In the genomic region with DNA sequence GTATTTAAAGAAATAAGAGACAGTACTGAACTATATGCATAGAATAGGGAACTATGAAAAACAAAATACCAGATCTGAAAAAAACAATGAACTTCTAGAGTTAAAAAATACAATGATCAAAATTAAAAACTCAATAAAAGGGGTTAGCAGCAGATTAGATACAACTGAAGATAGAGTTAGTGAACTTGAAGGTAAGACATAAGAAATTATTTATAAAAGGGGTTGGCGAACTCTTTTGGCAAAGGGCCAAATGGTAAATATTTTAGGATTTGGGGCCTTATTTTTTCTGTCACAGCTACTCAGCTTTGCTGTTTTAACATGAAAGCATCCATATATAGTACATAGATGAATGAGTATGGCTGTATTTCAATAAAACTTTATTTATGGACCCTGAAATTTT, we compare ENCODE assay signal across 20 cellular contexts.
A peak's percentile ranks its signal among the peaks of the same experiment; 100 is the strongest.
DNase-seq lines count a peak whose midpoint lies in the region; ATAC-seq, FAIRE-seq and TF ChIP-seq lines count a peak whose summit lies in the region.
"Had no signal": no experiment of that assay in that cellular context is flagged by ENCODE, and none has a peak within 500 bp of the region (broad histone marks: within the 10 kb centered on the region; RNA-seq: fewer than 3 reads in every experiment).

No MANE protein-coding gene starts in this region.

- BruUV-seq in K562 (replicated peaks; lab: Mats Ljungman, UMichigan): no TSS peak

- in situ Hi-C loops in K562 (cut with MboI): no loop called here

- H3K27me3 ChIP-seq in K562 (ENCODE audit: control insufficient read depth in 2 of 2, insufficient read depth in 2 of 2, low read length in 2 of 2) (no peaks in the 10 kb centered on the region), osteoblast (ENCODE audit: insufficient read depth, low read length) (no peaks in the 10 kb centered on the region)
- H3K27me3 ChIP-seq: BLaER1 had no signal

- H3K27ac ChIP-seq in K562 (ENCODE audit: extremely low read depth, low read depth, low read length) (no peak overlapping the region), osteoblast (ENCODE audit: low read depth, low read length) (no peak overlapping the region)
- H3K27ac ChIP-seq: 22Rv1, BLaER1 had no signal

- FAIRE-seq in RCC 7860 (lab: Jason Lieb, UNC) (peak; percentile 49), K562 (lab: Jason Lieb, UNC) (no peak)
- FAIRE-seq: GM12891, GM19239, H1, HepG2, HTR-8/SVneo had no signal

- H3K9me3 ChIP-seq in K562 (replicated peaks; ENCODE audit: control insufficient read depth, insufficient read depth, low read depth, low read length): peaks cover 5% of the 10 kb centered on the region
- no peaks in the 10 kb centered on the region for H3K9me3 ChIP-seq in osteoblast (ENCODE audit: low read depth, low read length)
- H3K9me3 ChIP-seq: Caco-2 had no signal

- DNase-seq in DMS 273 (lab: John Stamatoyannopoulos, UW; ENCODE audit: unreplicated experiment) (peak; percentile 9), DMS 273 treated with DMSO at 0.1 percent for 48 hours (lab: John Stamatoyannopoulos, UW) (no peak), RCC 7860 (ENCODE audit: low spot score) (no peak), K562 (ENCODE audit: extremely low read depth in 1 of 4, low spot score in 3 of 4) (no peak), osteoblast (ENCODE audit: insufficient read length, low spot score, missing footprints) (peak; percentile 13), NCI-H748 (lab: John Stamatoyannopoulos, UW; ENCODE audit: unreplicated experiment) (no peak), D341Med (ENCODE audit: low spot score) (no peak)
- no peak for DNase-seq in activated CD4-positive, CD25-positive, alpha-beta regulatory T cell treated with anti-CD3 and anti-CD28 coated beads, Interleukin-2, amount 50 U/mL, for 72 hours
- DNase-seq: AML-193; Caco-2; CD8-positive, alpha-beta memory T cell; HFFc6 had no signal

- H3K4me3 ChIP-seq in K562 (no peak overlapping the region), osteoblast (ENCODE audit: insufficient read depth, low read length) (no peak overlapping the region)
- H3K4me3 ChIP-seq: BLaER1, HAP-1 had no signal

- H2AFZ ChIP-seq in K562 (ENCODE audit: low read depth, low read length) (no peak overlapping the region), osteoblast (ENCODE audit: low read length) (no peak overlapping the region)

- CTCF ChIA-PET in K562 (lab: Yijun Ruan, JAX; ENCODE audit: low intra/inter-chr PET ratio): no interaction called here

- H3K4me1 ChIP-seq in K562 (replicated peaks in 1 of 2; ENCODE audit: control insufficient read depth in 2 of 2, insufficient read depth in 2 of 2, low read length in 2 of 2): no peaks in the 10 kb centered on the region
- H3K4me1 ChIP-seq in osteoblast (ENCODE audit: insufficient read depth, low read length): peaks cover 15% of the 10 kb centered on the region

- no peaks in the 10 kb centered on the region for H4K20me1 ChIP-seq in K562 (replicated peaks; ENCODE audit: control insufficient read depth, insufficient read depth, low read length)
- no peaks in the 10 kb centered on the region for H4K20me1 ChIP-seq in osteoblast (ENCODE audit: insufficient read depth, low read length)
- H4K20me1 ChIP-seq: BLaER1 had no signal

- TF ChIP-seq CTCF in K562 (IDR thresholded peaks at IDR 0.05 in 2 of 3, conservative IDR thresholded peaks at IDR 0.05 in 1 of 3; ENCODE audit: insufficient read depth in 2 of 3, low read depth in 1 of 3, low read length in 3 of 3) (no peak), osteoblast (IDR thresholded peaks at IDR 0.05; ENCODE audit: extremely low read depth, low read depth, low read length) (no peak)

- peaks cover 23% of the 10 kb centered on the region; the same call in 2 of the 3 replicates for H3K36me3 ChIP-seq in K562 (ENCODE audit: control insufficient read depth, insufficient read depth, low read length)
- H3K36me3 ChIP-seq in osteoblast (ENCODE audit: insufficient read depth, low read length): peaks cover 22% of the 10 kb centered on the region

- TF ChIP-seq RAD21 in K562 (CRISPR knock-in tag; conservative IDR thresholded peaks at IDR 0.05 in 1 of 2, IDR thresholded peaks at IDR 0.05 in 1 of 2): no peak

- whole genome bisulfite sequencing in K562 (ENCODE audit: insufficient coverage, low coverage, missing lambda C conversion rate): 100% methylated on average over 1 of the region's 1 CpG

- no peak for TF ChIP-seq EP300 in K562 (IDR thresholded peaks at IDR 0.05; ENCODE audit: low read length)

- H3K79me2 ChIP-seq in K562 (ENCODE audit: control insufficient read depth, insufficient read depth, low read length): no peaks in the 10 kb centered on the region
- peaks cover 3% of the 10 kb centered on the region for H3K79me2 ChIP-seq in osteoblast (ENCODE audit: insufficient read depth, low read length)

- H3K9ac ChIP-seq in K562 (ENCODE audit: insufficient read depth in 1 of 2, low read depth in 2 of 2, low read length in 2 of 2): no peak overlapping the region
- H3K9ac ChIP-seq: BLaER1 had no signal

- no peak for TF ChIP-seq POLR2A in K562 (conservative IDR thresholded peaks at IDR 0.05)

- POLR2A ChIA-PET in K562 (lab: Yijun Ruan, JAX): no interaction called here

- no peak for ATAC-seq in K562
- ATAC-seq: HepG2 had no signal

- H3K4me2 ChIP-seq in K562 (ENCODE audit: insufficient read depth, low read length) (no peak overlapping the region), osteoblast (ENCODE audit: insufficient read depth, low read length) (no peak overlapping the region)
- H3K4me2 ChIP-seq: BLaER1 had no signal

- no peaks in the 10 kb centered on the region for H3K9me1 ChIP-seq in K562 (ENCODE audit: control insufficient read depth, insufficient read depth, low read length)

- intact Hi-C loops in K562 (cut with micrococcal nuclease): no loop called here

TF ChIP-seq in K562, 482 proteins besides CTCF, POLR2A, EP300 and RAD21 (continues in another document):
- TF ChIP-seq NRF1 (conservative IDR thresholded peaks at IDR 0.05 in 1 of 2, IDR thresholded peaks at IDR 0.05 in 1 of 2) (no peak), NBN (IDR thresholded peaks at IDR 0.05; ENCODE audit: low read depth) (no peak), SAFB (IDR thresholded peaks at IDR 0.05; ENCODE audit: borderline replicate concordance, low read depth, low read length) (no peak), MCM3 (IDR thresholded peaks at IDR 0.05) (no peak), SETDB1 (IDR thresholded peaks at IDR 0.05; ENCODE audit: low read length) (no peak), POLR2AphosphoS2 (IDR thresholded peaks at IDR 0.05; ENCODE audit: low read length) (no peak), CSDE1 (IDR thresholded peaks at IDR 0.05) (no peak), PPARD (CRISPR knock-in tag; IDR thresholded peaks at IDR 0.05) (no peak), SUPT5H (IDR thresholded peaks at IDR 0.05) (no peak), RHOXF2B (CRISPR knock-in tag; conservative IDR thresholded peaks at IDR 0.05) (no peak), MED1 (CRISPR knock-in tag; IDR thresholded peaks at IDR 0.05; ENCODE audit: borderline replicate concordance) (no peak)
- TF ChIP-seq, protein P1, sequence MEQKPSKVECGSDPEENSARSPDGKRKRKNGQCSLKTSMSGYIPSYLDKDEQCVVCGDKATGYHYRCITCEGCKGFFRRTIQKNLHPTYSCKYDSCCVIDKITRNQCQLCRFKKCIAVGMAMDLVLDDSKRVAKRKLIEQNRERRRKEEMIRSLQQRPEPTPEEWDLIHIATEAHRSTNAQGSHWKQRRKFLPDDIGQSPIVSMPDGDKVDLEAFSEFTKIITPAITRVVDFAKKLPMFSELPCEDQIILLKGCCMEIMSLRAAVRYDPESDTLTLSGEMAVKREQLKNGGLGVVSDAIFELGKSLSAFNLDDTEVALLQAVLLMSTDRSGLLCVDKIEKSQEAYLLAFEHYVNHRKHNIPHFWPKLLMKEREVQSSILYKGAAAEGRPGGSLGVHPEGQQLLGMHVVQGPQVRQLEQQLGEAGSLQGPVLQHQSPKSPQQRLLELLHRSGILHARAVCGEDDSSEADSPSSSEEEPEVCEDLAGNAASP (IDR thresholded peaks at IDR 0.05): no peak
- TF ChIP-seq, protein P2, sequence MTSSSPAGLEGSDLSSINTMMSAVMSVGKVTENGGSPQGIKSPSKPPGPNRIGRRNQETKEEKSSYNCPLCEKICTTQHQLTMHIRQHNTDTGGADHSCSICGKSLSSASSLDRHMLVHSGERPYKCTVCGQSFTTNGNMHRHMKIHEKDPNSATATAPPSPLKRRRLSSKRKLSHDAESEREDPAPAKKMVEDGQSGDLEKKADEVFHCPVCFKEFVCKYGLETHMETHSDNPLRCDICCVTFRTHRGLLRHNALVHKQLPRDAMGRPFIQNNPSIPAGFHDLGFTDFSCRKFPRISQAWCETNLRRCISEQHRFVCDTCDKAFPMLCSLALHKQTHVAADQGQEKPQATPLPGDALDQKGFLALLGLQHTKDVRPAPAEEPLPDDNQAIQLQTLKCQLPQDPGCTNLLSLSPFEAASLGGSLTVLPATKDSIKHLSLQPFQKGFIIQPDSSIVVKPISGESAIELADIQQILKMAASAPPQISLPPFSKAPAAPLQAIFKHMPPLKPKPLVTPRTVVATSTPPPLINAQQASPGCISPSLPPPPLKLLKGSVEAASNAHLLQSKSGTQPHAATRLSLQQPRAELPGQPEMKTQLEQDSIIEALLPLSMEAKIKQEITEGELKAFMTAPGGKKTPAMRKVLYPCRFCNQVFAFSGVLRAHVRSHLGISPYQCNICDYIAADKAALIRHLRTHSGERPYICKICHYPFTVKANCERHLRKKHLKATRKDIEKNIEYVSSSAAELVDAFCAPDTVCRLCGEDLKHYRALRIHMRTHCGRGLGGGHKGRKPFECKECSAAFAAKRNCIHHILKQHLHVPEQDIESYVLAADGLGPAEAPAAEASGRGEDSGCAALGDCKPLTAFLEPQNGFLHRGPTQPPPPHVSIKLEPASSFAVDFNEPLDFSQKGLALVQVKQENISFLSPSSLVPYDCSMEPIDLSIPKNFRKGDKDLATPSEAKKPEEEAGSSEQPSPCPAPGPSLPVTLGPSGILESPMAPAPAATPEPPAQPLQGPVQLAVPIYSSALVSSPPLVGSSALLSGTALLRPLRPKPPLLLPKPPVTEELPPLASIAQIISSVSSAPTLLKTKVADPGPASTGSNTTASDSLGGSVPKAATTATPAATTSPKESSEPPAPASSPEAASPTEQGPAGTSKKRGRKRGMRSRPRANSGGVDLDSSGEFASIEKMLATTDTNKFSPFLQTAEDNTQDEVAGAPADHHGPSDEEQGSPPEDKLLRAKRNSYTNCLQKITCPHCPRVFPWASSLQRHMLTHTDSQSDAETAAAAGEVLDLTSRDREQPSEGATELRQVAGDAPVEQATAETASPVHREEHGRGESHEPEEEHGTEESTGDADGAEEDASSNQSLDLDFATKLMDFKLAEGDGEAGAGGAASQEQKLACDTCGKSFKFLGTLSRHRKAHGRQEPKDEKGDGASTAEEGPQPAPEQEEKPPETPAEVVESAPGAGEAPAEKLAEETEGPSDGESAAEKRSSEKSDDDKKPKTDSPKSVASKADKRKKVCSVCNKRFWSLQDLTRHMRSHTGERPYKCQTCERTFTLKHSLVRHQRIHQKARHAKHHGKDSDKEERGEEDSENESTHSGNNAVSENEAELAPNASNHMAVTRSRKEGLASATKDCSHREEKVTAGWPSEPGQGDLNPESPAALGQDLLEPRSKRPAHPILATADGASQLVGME (CRISPR knock-in tag; IDR thresholded peaks at IDR 0.05): no peak

Comparison
In these comparisons a context has a peak if more than half of its experiments do, and no peak if none do; other contexts are left out.
1. DNase-seq: peak in DMS 273 (single experiment) and osteoblast (single experiment); none in DMS 273 treated with DMSO at 0.1 percent for 48 hours (single experiment), RCC 7860 (single experiment), K562 (0 of 4), NCI-H748 (single experiment), D341Med (single experiment) and activated CD4-positive, CD25-positive, alpha-beta regulatory T cell treated with anti-CD3 and anti-CD28 coated beads, Interleukin-2, amount 50 U/mL, for 72 hours (single experiment).